Comparison of ENCODE assay signal across 15 cellular contexts in the genomic region with DNA sequence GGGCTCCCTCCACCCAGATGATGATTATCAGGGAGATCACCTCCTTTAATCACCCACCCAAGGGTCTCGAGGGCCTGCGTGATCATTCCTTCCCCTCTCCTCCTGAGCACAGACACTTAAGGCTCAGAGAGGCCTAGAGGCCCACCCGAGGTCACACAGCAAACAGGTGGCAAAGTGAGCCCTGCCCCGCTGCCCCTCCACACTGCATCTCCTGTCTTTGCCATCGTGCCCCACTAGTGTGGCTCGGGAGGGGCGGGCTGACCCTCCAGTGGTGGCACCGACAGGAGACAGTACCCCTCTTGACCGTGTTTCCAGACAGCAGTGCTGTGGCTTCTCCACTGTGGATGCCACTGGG. TPM values are rescaled to one million over a fixed set of nuclear protein-coding genes. Genes with fewer than 3 reads are reported as not detected.
DNase-seq lines count a peak whose midpoint lies in the region; ATAC-seq and TF ChIP-seq lines count a peak whose summit lies in the region.
"Had no signal": no experiment of that assay in that cellular context is flagged by ENCODE, and none has a peak within 500 bp of the region (broad histone marks: within the 10 kb centered on the region; RNA-seq: fewer than 3 reads in every experiment).

No MANE protein-coding gene starts in this region.

- POLR2A ChIA-PET in HEK293T (lab: Yijun Ruan, JAX) = no interaction called here

- ATAC-seq in right cardiac atrium = no peak
- no peak for ATAC-seq in HG02981 (IDR thresholded peaks at IDR 0.05; ENCODE audit: unreplicated experiment)
- no peak for ATAC-seq in HG03460 (IDR thresholded peaks at IDR 0.05; ENCODE audit: unreplicated experiment)

- 0 out of 2 replicates have a peak overlapping the region, but pooled peaks have one; percentile 12 for H3K9ac ChIP-seq in ES-I3 (ENCODE audit: low read depth, low read length)

- CTCF ChIA-PET in HEK293T (lab: Yijun Ruan, JAX) = no interaction called here

- H3K4me3 ChIP-seq in SJSA1 (no peak overlapping the region), right cardiac atrium (ENCODE audit: low read length) (no peak overlapping the region), skin epidermis (no peak overlapping the region)

- H3K9me3 ChIP-seq in ES-I3 (ENCODE audit: control insufficient read depth, insufficient read depth, low read length) (no peaks in the 10 kb centered on the region), SJSA1 (replicated peaks) (no peaks in the 10 kb centered on the region), right cardiac atrium (ENCODE audit: control insufficient read depth, low read length) (no peaks in the 10 kb centered on the region)

- H3K27ac ChIP-seq in SJSA1 = peak overlapping the region; percentile 57
- H3K27ac ChIP-seq in right cardiac atrium (ENCODE audit: low read length) = peak overlapping the region; percentile 16
- peak overlapping the region in 15 of 21 experiments; percentile 22 to 82 (median 52) for H3K27ac ChIP-seq in skin epidermis

- intact Hi-C loops in right cardiac atrium (cut with DNase I) = no loop called here

- DNase-seq in SJSA1 (ENCODE audit: low read depth in 1 of 2, low spot score in 2 of 2) (no peak), right cardiac atrium (peak in 2 of 3 donors; percentile 48 to 61), HEK293T (ENCODE audit: extremely low spot score) (no peak), NCI-H526 (lab: John Stamatoyannopoulos, UW) (no peak)
- DNase-seq: activated CD4-positive, alpha-beta T cell treated with anti-CD3 and anti-CD28 coated beads, Interleukin-2, amount 50 U/mL, for 4 hours; activated T-cell treated with anti-CD3 and anti-CD28 coated beads, Interleukin-2, amount 50 U/mL, for 24 hours; DMS 273 treated with DMSO at 0.1 percent for 48 hours; NCI-H1048; NCI-H2171; SIG-M5; T1000 had no signal

- H3K4me1 ChIP-seq in ES-I3 (ENCODE audit: insufficient read depth, low read length) = peaks cover 32% of the 10 kb centered on the region
- H3K4me1 ChIP-seq in SJSA1 (replicated peaks) = peaks cover 64% of the 10 kb centered on the region
- H3K4me1 ChIP-seq in right cardiac atrium (ENCODE audit: control insufficient read depth, insufficient read depth, low read length) = peaks cover 23% of the 10 kb centered on the region

- H3K36me3 ChIP-seq in ES-I3 (ENCODE audit: insufficient read depth, low read length) = no peaks in the 10 kb centered on the region
- no peaks in the 10 kb centered on the region for H3K36me3 ChIP-seq in SJSA1

- WGBS in right cardiac atrium = 82% methylated on average over 9 of the region's 9 CpGs

- H3K27me3 ChIP-seq in SJSA1 (replicated peaks) = no peaks in the 10 kb centered on the region
- no peaks in the 10 kb centered on the region for H3K27me3 ChIP-seq in right cardiac atrium (ENCODE audit: control insufficient read depth, insufficient read depth)

TF ChIP-seq in HEK293T, 16 proteins besides CTCF, POLR2A, EP300 and RAD21:
- TF ChIP-seq L3MBTL2 (conservative IDR thresholded peaks at IDR 0.05) = no peak

RNA-seq across cellular contexts. Expression of gene PLXND1, which starts 4.9 kb away (rescaled TPM):
- 80.1 and 91.6 TPM in 2 replicates for total RNA-seq in SJSA1 (2014; rRNA removed; shearing (Covaris generic))
- 100 to 1,000 TPM in 1 of 4 donors, 10 to 100 TPM in 3; 75.4 to 102 (median 84.1) TPM for total RNA-seq in right cardiac atrium
- polyA plus RNA-seq in right cardiac atrium = 89.4 TPM

Comparison
In these comparisons a context has a peak if more than half of its experiments do, and no peak if none do; other contexts are left out.
1. DNase-seq: peak in right cardiac atrium (2 of 3); none in SJSA1 (0 of 2), HEK293T (single experiment) and NCI-H526 (0 of 2).
2. Peak in every context shown above with its lines, with median percentiles within 50 percentile points of each other: H3K27ac ChIP-seq.